Comparison of ENCODE assay signal across 1 cellular context in genomic region chr12:95216704-95217376, GRCh38.
A peak's percentile ranks its signal among the peaks of the same experiment; 100 is the strongest.
TF ChIP-seq lines count a peak whose summit lies in the region.

No MANE protein-coding gene starts in this region.

TF ChIP-seq in K562, 482 proteins besides CTCF, POLR2A, EP300 and RAD21 (continued from another document and continues in another):
- TF ChIP-seq MITF (IDR thresholded peaks at IDR 0.05) (0 out of 2 replicates have a peak, but pooled peaks have one; percentile 6), CBX2 (IDR thresholded peaks at IDR 0.05; ENCODE audit: insufficient read depth, low read length, poor library complexity, severe bottlenecking) (no peak), GTF2A2 (tag; IDR thresholded peaks at IDR 0.05) (no peak), KLF13 (tag; IDR thresholded peaks at IDR 0.05; ENCODE audit: borderline replicate concordance, low read depth) (no peak), KLF10 (CRISPR knock-in tag; IDR thresholded peaks at IDR 0.05) (no peak), TCF7 (IDR thresholded peaks at IDR 0.05; ENCODE audit: borderline replicate concordance) (no peak), ATF3 (IDR thresholded peaks at IDR 0.05) (no peak), ATF3 (CRISPR knock-in tag; conservative IDR thresholded peaks at IDR 0.05) (no peak), MAZ (CRISPR knock-in tag; conservative IDR thresholded peaks at IDR 0.05 in 1 of 2, IDR thresholded peaks at IDR 0.05 in 1 of 2) (peak in 1 of 2 experiments; percentile 58; a peak in 1 of 4 replicates), POLR2B (IDR thresholded peaks at IDR 0.05; ENCODE audit: low read depth, partially characterized antibody) (peak; percentile 9), ZC3H4 (CRISPR knock-in tag; IDR thresholded peaks at IDR 0.05; ENCODE audit: borderline replicate concordance) (no peak), CCAR2 (IDR thresholded peaks at IDR 0.05; ENCODE audit: low read depth, low read length) (no peak), SAP30 (IDR thresholded peaks at IDR 0.05; ENCODE audit: borderline replicate concordance, insufficient read depth, low read depth, low read length, poor library complexity, severe bottlenecking) (peak; percentile 35), ZNF584 (CRISPR knock-in tag; IDR thresholded peaks at IDR 0.05; ENCODE audit: low read depth) (0 out of 2 replicates have a peak, but pooled peaks have one; percentile 23), NRF1 (conservative IDR thresholded peaks at IDR 0.05 in 1 of 2, IDR thresholded peaks at IDR 0.05 in 1 of 2) (no peak), SMARCA5 (IDR thresholded peaks at IDR 0.05) (no peak), U2AF1 (optimal IDR thresholded peaks at IDR 0.05; ENCODE audit: low read depth, low read length) (no peak), GATAD2B (IDR thresholded peaks at IDR 0.05; ENCODE audit: borderline replicate concordance) (0 out of 2 replicates have a peak, but pooled peaks have one; percentile 79), YY1 (IDR thresholded peaks at IDR 0.05; ENCODE audit: borderline replicate concordance in 1 of 3, control insufficient read depth in 1 of 3, extremely low read depth in 1 of 3, insufficient read depth in 3 of 3, insufficient read length in 1 of 3, insufficient replicate concordance in 2 of 3, low read depth in 1 of 3, low read length in 2 of 3) (no peak), HDGF (IDR thresholded peaks at IDR 0.05) (no peak), KAT7 (CRISPR knock-in tag; IDR thresholded peaks at IDR 0.05; ENCODE audit: borderline replicate concordance) (no peak), SUPT5H (IDR thresholded peaks at IDR 0.05) (peak; percentile 10), ZNF551 (CRISPR knock-in tag; IDR thresholded peaks at IDR 0.05) (no peak), RBM39 (optimal IDR thresholded peaks at IDR 0.05; ENCODE audit: low read depth, low read length) (no peak), ZNF217 (CRISPR knock-in tag; IDR thresholded peaks at IDR 0.05) (no peak), ZNF561 (CRISPR knock-in tag; conservative IDR thresholded peaks at IDR 0.05) (no peak), LCOR (CRISPR knock-in tag; IDR thresholded peaks at IDR 0.05) (no peak), HLTF (IDR thresholded peaks at IDR 0.05) (0 out of 2 replicates have a peak, but pooled peaks have one; percentile 24), CCNT2 (IDR thresholded peaks at IDR 0.05; ENCODE audit: borderline replicate concordance, extremely low read depth, insufficient read length, low read depth, low read length) (no peak), CHD1 (IDR thresholded peaks at IDR 0.05; ENCODE audit: low read length) (no peak), ZNF24 (IDR thresholded peaks at IDR 0.05) (0 out of 2 replicates have a peak, but pooled peaks have one; percentile 25), TEAD4 (IDR thresholded peaks at IDR 0.05; ENCODE audit: low read length) (0 out of 2 replicates have a peak, but pooled peaks have one; percentile 4), TEAD4 (CRISPR knock-in tag; IDR thresholded peaks at IDR 0.05; ENCODE audit: borderline replicate concordance) (no peak), CREM (IDR thresholded peaks at IDR 0.05; ENCODE audit: low read depth) (no peak), REST (CRISPR knock-in tag; IDR thresholded peaks at IDR 0.05; ENCODE audit: low read depth) (no peak), TEAD1 (CRISPR knock-in tag; IDR thresholded peaks at IDR 0.05) (peak in 1 of 2 experiments; percentile 79; a peak in 1 of 4 replicates), ZNF77 (CRISPR knock-in tag; IDR thresholded peaks at IDR 0.05) (no peak), SREBF2 (CRISPR knock-in tag; IDR thresholded peaks at IDR 0.05) (no peak), CHD4 (IDR thresholded peaks at IDR 0.05; ENCODE audit: insufficient read depth, insufficient replicate concordance, low read depth, low read length, poor library complexity, severe bottlenecking) (peak; percentile 29), TARDBP (IDR thresholded peaks at IDR 0.05) (peak; percentile 28; the same call in 1 of the 2 replicates), ZNF511 (CRISPR knock-in tag; IDR thresholded peaks at IDR 0.05) (peak; percentile 86), PURB (CRISPR knock-in tag; IDR thresholded peaks at IDR 0.05; ENCODE audit: low read depth) (no peak), NBN (IDR thresholded peaks at IDR 0.05; ENCODE audit: low read depth) (peak; percentile 23; the same call in 1 of the 2 replicates), ZNF407 (IDR thresholded peaks at IDR 0.05; ENCODE audit: low read depth) (no peak), ZEB2 (IDR thresholded peaks at IDR 0.05) (0 out of 2 replicates have a peak, but pooled peaks have one; percentile 15), SMARCE1 (IDR thresholded peaks at IDR 0.05) (peak; percentile 34; the same call in 1 of the 2 replicates)
- TF ChIP-seq, protein P1, sequence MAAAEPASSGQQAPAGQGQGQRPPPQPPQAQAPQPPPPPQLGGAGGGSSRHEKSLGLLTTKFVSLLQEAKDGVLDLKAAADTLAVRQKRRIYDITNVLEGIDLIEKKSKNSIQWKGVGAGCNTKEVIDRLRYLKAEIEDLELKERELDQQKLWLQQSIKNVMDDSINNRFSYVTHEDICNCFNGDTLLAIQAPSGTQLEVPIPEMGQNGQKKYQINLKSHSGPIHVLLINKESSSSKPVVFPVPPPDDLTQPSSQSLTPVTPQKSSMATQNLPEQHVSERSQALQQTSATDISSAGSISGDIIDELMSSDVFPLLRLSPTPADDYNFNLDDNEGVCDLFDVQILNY (CRISPR knock-in tag; IDR thresholded peaks at IDR 0.05) = no peak
- TF ChIP-seq, protein P2, sequence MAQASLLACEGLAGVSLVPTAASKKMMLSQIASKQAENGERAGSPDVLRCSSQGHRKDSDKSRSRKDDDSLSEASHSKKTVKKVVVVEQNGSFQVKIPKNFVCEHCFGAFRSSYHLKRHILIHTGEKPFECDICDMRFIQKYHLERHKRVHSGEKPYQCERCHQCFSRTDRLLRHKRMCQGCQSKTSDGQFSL (CRISPR knock-in tag; IDR thresholded peaks at IDR 0.05) = peak; percentile 35; the same call in 1 of the 2 replicates
- TF ChIP-seq, protein P2 (tag; IDR thresholded peaks at IDR 0.05) = no peak
- TF ChIP-seq, protein P3, sequence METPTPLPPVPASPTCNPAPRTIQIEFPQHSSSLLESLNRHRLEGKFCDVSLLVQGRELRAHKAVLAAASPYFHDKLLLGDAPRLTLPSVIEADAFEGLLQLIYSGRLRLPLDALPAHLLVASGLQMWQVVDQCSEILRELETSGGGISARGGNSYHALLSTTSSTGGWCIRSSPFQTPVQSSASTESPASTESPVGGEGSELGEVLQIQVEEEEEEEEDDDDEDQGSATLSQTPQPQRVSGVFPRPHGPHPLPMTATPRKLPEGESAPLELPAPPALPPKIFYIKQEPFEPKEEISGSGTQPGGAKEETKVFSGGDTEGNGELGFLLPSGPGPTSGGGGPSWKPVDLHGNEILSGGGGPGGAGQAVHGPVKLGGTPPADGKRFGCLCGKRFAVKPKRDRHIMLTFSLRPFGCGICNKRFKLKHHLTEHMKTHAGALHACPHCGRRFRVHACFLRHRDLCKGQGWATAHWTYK (CRISPR knock-in tag; IDR thresholded peaks at IDR 0.05) = peak; percentile 19; the same call in 1 of the 2 replicates
